In genomic region chr22:32713737-32714457, GRCh38 we compare ENCODE assay signal across 2 cellular contexts.
TF ChIP-seq lines count a peak whose summit lies in the region.

No MANE protein-coding gene starts in this region.

TF ChIP-seq in IMR-90, 13 proteins besides CTCF, POLR2A, EP300 and RAD21:
- TF ChIP-seq BHLHE40 (IDR thresholded peaks at IDR 0.05; ENCODE audit: low read depth, low read length) (no peak), MXI1 (IDR thresholded peaks at IDR 0.05; ENCODE audit: borderline replicate concordance, low read depth, low read length) (no peak), CHD1 (IDR thresholded peaks at IDR 0.05; ENCODE audit: low read depth, low read length) (no peak), MAFK (IDR thresholded peaks at IDR 0.05; ENCODE audit: low read depth, low read length) (no peak), ELK1 (IDR thresholded peaks at IDR 0.05; ENCODE audit: borderline replicate concordance, low read depth, low read length) (no peak), NFE2L2 (IDR thresholded peaks at IDR 0.05; ENCODE audit: low read depth, low read length) (no peak), MAZ (IDR thresholded peaks at IDR 0.05; ENCODE audit: borderline replicate concordance, low read depth, low read length) (no peak), RCOR1 (IDR thresholded peaks at IDR 0.05; ENCODE audit: insufficient replicate concordance, low read length) (no peak), SMC3 (IDR thresholded peaks at IDR 0.05; ENCODE audit: low read depth, low read length) (no peak), CEBPB (IDR thresholded peaks at IDR 0.05; ENCODE audit: low read depth, low read length) (no peak)
TF ChIP-seq in IMR-90: peak in this region for 0.

TF ChIP-seq in K562, 482 proteins besides CTCF, POLR2A, EP300 and RAD21:
- TF ChIP-seq RBM25 (IDR thresholded peaks at IDR 0.05; ENCODE audit: low read depth, low read length, severe bottlenecking), result peak; percentile 68
- no peak for TF ChIP-seq MCM3 (IDR thresholded peaks at IDR 0.05)
